Comparison of ENCODE assay signal across 21 cellular contexts in genomic region chr2:31107588-31108300, GRCh38. TPM values are rescaled to one million over a fixed set of nuclear protein-coding genes. Genes with fewer than 3 reads are reported as not detected.
DNase-seq lines count a peak whose midpoint lies in the region; ATAC-seq and TF ChIP-seq lines count a peak whose summit lies in the region.
"Had no signal": no experiment of that assay in that cellular context is flagged by ENCODE, and none has a peak within 500 bp of the region (broad histone marks: within the 10 kb centered on the region; RNA-seq: fewer than 3 reads in every experiment).

No MANE protein-coding gene starts in this region.

- no peak for ATAC-seq in upper lobe of left lung (ENCODE audit: low FRiP score in 2 of 2)

- H4K20me1 ChIP-seq in H9 (ENCODE audit: control insufficient read depth, insufficient read depth, insufficient read length): no peaks in the 10 kb centered on the region

- no peak overlapping the region for H3K18ac ChIP-seq in H9 (ENCODE audit: insufficient read length, low read depth, low read length)

- H3K27ac ChIP-seq in upper lobe of left lung (no peak overlapping the region), H9 (ENCODE audit: insufficient read length, low read depth, low read length) (no peak overlapping the region)
- H3K27ac ChIP-seq: ascending aorta, BLaER1, vagina, WERI-Rb-1 had no signal

- no peak overlapping the region for H3K56ac ChIP-seq in H9 (ENCODE audit: insufficient read length, low read depth, low read length)

- H3K14ac ChIP-seq in H9 (ENCODE audit: insufficient read depth, low read length): no peak overlapping the region

- no peak overlapping the region for H2BK20ac ChIP-seq in H9 (ENCODE audit: low read depth, low read length, poor library complexity, severe bottlenecking)

- H3K4me1 ChIP-seq in upper lobe of left lung (peaks cover 0 to 5% (median 0%) of the 10 kb centered on the region in 4 donors), H9 (ENCODE audit: insufficient read depth, low read length) (no peaks in the 10 kb centered on the region)
- H3K4me1 ChIP-seq: vagina had no signal

- no peaks in the 10 kb centered on the region for H3K79me2 ChIP-seq in H9 (ENCODE audit: insufficient read depth, low read length)

- no peak overlapping the region for H3K23ac ChIP-seq in H9 (ENCODE audit: insufficient read length, low read depth, low read length)

- H3K27me3 ChIP-seq in upper lobe of left lung: no peaks in the 10 kb centered on the region
- no peaks in the 10 kb centered on the region for H3K27me3 ChIP-seq in H9 (ENCODE audit: insufficient read depth, low read length)
- H3K27me3 ChIP-seq: ascending aorta, BLaER1, vagina had no signal

- H3K9me3 Mint-ChIP-seq in H9: no peaks in the 10 kb centered on the region

- H3K36me3 ChIP-seq in upper lobe of left lung: no peaks in the 10 kb centered on the region
- H3K36me3 ChIP-seq: ascending aorta, vagina, WERI-Rb-1 had no signal

- no peak overlapping the region for H2BK120ac ChIP-seq in H9 (ENCODE audit: low read depth, low read length, poor library complexity, severe bottlenecking)

- no peak for TF ChIP-seq POLR2A in upper lobe of left lung (IDR thresholded peaks at IDR 0.05)

- H3K27me3 Mint-ChIP-seq in H9 (ENCODE audit: low read depth): peaks cover 52% of the 10 kb centered on the region

- no peak overlapping the region for H2AK5ac ChIP-seq in H9 (ENCODE audit: insufficient read length, low read length)

- H3K27ac Mint-ChIP-seq in H9: no peak overlapping the region

- DNase-seq in DMS 273 treated with DMSO at 0.1 percent for 48 hours (lab: John Stamatoyannopoulos, UW) (peak; percentile 95), LNCaP clone FGC (ENCODE audit: low read depth) (peak; percentile 37), T47D (ENCODE audit: low read depth in 1 of 2, low spot score in 1 of 2) (peak; percentile 17 to 30), kidney tubule cell (ENCODE audit: low spot score) (peak; percentile 50), upper lobe of left lung (no peak), H9 (no peak), pons (ENCODE audit: low spot score) (no peak), ecto neural progenitor cell (ENCODE audit: low spot score) (no peak)
- DNase-seq: activated effector memory CD4-positive, alpha-beta T cell treated with Interleukin-2 at 50 U/mL for 16 hours; DMS79; foreskin melanocyte; IMR-90; NCI-H226; nucleus accumbens; small intestine; stimulated activated naive CD4-positive, alpha-beta T cell treated with Interleukin-2 at 50 U/mL for 16 hours; SW 1271; WERI-Rb-1 had no signal

- no peak overlapping the region for H2BK5ac ChIP-seq in H9 (ENCODE audit: insufficient read length, low read length)

- H3K4ac ChIP-seq in H9 (ENCODE audit: low read depth, low read length): no peak overlapping the region

- no peak overlapping the region for H3K4me3 ChIP-seq in LNCaP clone FGC (ENCODE audit: low read depth, low read length)
- no peak overlapping the region for H3K4me3 ChIP-seq in upper lobe of left lung
- H3K4me3 ChIP-seq: ascending aorta, BLaER1, vagina had no signal

- no peak overlapping the region for H3K4me2 ChIP-seq in H9 (ENCODE audit: insufficient read depth, insufficient read length, low read length)
- H3K4me2 ChIP-seq: BLaER1 had no signal

- H2BK15ac ChIP-seq in H9 (ENCODE audit: low read depth, low read length): no peak overlapping the region

- no peak overlapping the region for H4K91ac ChIP-seq in H9 (ENCODE audit: insufficient read length, low read depth, low read length)

- H4K8ac ChIP-seq in H9 (replicated peaks; ENCODE audit: insufficient read length, low read depth, low read length): no peak overlapping the region

- 43 to 52% methylated on average over 5 of the region's 5 CpGs for WGBS in upper lobe of left lung, 2 donors
- no CpG with 5 or more reads among the region's 5 CpGs for WGBS in H9 (ENCODE audit: extremely low coverage, insufficient read length, low lambda C conversion rate)

- no peak overlapping the region for H2BK12ac ChIP-seq in H9 (ENCODE audit: insufficient read length, low read depth, low read length)

- in situ Hi-C loops in T47D (cut with HindIII; ENCODE audit: low pct_unique_long_range_greater_than_20kb, low sequenced_read_pairs): no loop called here

- H3K4me1 Mint-ChIP-seq in H9: no peaks in the 10 kb centered on the region

- H4K5ac ChIP-seq in H9 (ENCODE audit: insufficient read length, low read depth, low read length): no peak overlapping the region

- H3K4me3 Mint-ChIP-seq in H9: no peak overlapping the region

- H2AFZ ChIP-seq in H9 (ENCODE audit: low read length): no peak overlapping the region

- H3K23me2 ChIP-seq in H9 (ENCODE audit: insufficient read length, low read depth, low read length, poor library complexity, severe bottlenecking): no peaks in the 10 kb centered on the region

- no peaks in the 10 kb centered on the region for H3K36me3 Mint-ChIP-seq in H9 (ENCODE audit: insufficient read depth in 1 of 3, low read depth in 3 of 3)

- TF ChIP-seq EP300 in upper lobe of left lung (IDR thresholded peaks at IDR 0.05): no peak

- no peaks in the 10 kb centered on the region for H3K9me3 ChIP-seq in upper lobe of left lung
- H3K9me3 ChIP-seq in H9 (ENCODE audit: control insufficient read depth, low read depth, low read length): no peaks in the 10 kb centered on the region
- H3K9me3 ChIP-seq: ascending aorta, vagina had no signal

- no peak overlapping the region for H3T11ph ChIP-seq in H9 (ENCODE audit: low read length)

- no peak overlapping the region for H3K9ac ChIP-seq in H9 (ENCODE audit: extremely low read depth, insufficient read length, low read length)
- H3K9ac ChIP-seq: BLaER1 had no signal

- TF ChIP-seq CTCF in LNCaP clone FGC (IDR thresholded peaks at IDR 0.05; ENCODE audit: control insufficient read depth, extremely low read depth, insufficient read depth) (no peak), upper lobe of left lung (IDR thresholded peaks at IDR 0.05) (no peak), H9 (conservative IDR thresholded peaks at IDR 0.05) (no peak)

- no peaks in the 10 kb centered on the region for H3K79me1 ChIP-seq in H9 (ENCODE audit: insufficient read depth, low read depth, low read length, poor library complexity, severe bottlenecking)

RNA-seq across cellular contexts. Expression of gene GALNT14, which starts 30.5 kb away (rescaled TPM):
- total RNA-seq in upper lobe of left lung (1 to 10 TPM in 4 of 6 donors, under 1 TPM in 1, not detected in 1; 0.98 to 2.6 (median 1.4) TPM), H9 (2021) (2.4 and 2.7 TPM in 2 replicates)
- total RNA-seq: ascending aorta had no signal

Comparison
In these comparisons a context has a peak if more than half of its experiments do, and no peak if none do; other contexts are left out.
1. DNase-seq: peak in DMS 273 treated with DMSO at 0.1 percent for 48 hours (single experiment), LNCaP clone FGC (single experiment), T47D (2 of 2) and kidney tubule cell (single experiment); none in upper lobe of left lung (0 of 2), H9 (single experiment), pons (single experiment) and ecto neural progenitor cell (single experiment).